Comparison of ENCODE assay signal across 9 cellular contexts in genomic region chr1:197178998-197179397, GRCh38. TPM values are rescaled to one million over a fixed set of nuclear protein-coding genes. Genes with fewer than 3 reads are reported as not detected.
DNase-seq lines count a peak whose midpoint lies in the region; ATAC-seq and TF ChIP-seq lines count a peak whose summit lies in the region.
"Had no signal": no experiment of that assay in that cellular context is flagged by ENCODE, and none has a peak within 500 bp of the region (broad histone marks: within the 10 kb centered on the region; RNA-seq: fewer than 3 reads in every experiment).

No MANE protein-coding gene starts in this region.

- peak; percentile 30 for TF ChIP-seq CTCF in OCI-LY3 (IDR thresholded peaks at IDR 0.05; ENCODE audit: low read depth, low read length)
- no peak for TF ChIP-seq CTCF in CD8-positive, alpha-beta T cell (IDR thresholded peaks at IDR 0.05)

- no peak overlapping the region for H3K4me3 ChIP-seq in OCI-LY3 (ENCODE audit: low read length)
- no peak overlapping the region for H3K4me3 ChIP-seq in CD8-positive, alpha-beta T cell (ENCODE audit: low read depth, low read length)

- no peak overlapping the region for H3K4me2 ChIP-seq in OCI-LY3 (ENCODE audit: low read length)

- ATAC-seq in GM18508 (IDR thresholded peaks at IDR 0.05; ENCODE audit: insufficient read depth, unreplicated experiment) (peak; percentile 43), HG02588 (IDR thresholded peaks at IDR 0.05; ENCODE audit: unreplicated experiment) (peak; percentile 47)
- ATAC-seq in CD8-positive, alpha-beta T cell: no peak

- H2AFZ ChIP-seq in OCI-LY3 (ENCODE audit: low read depth, low read length): no peak overlapping the region

- H3K27ac ChIP-seq in OCI-LY3 (ENCODE audit: low read length): no peak overlapping the region
- no peak overlapping the region for H3K27ac ChIP-seq in CD8-positive, alpha-beta T cell (ENCODE audit: low read depth, low read length)

- intact Hi-C loops in CD8-positive, alpha-beta T cell (cut with DNase I, micrococcal nuclease): no loop called here

- H3K36me3 ChIP-seq in OCI-LY3 (replicated peaks; ENCODE audit: low read depth, low read length): peaks cover 22% of the 10 kb centered on the region
- H3K36me3 ChIP-seq in CD8-positive, alpha-beta T cell (ENCODE audit: insufficient read depth, low read length): peaks cover 15% of the 10 kb centered on the region

- no peak overlapping the region for H3K9ac ChIP-seq in OCI-LY3 (ENCODE audit: low read length)

- DNase-seq in kidney glomerular epithelial cell (lab: John Stamatoyannopoulos, UW) (peak; percentile 50), COR-L47 (lab: John Stamatoyannopoulos, UW) (no peak), superior temporal gyrus (ENCODE audit: extremely low spot score) (no peak)
- DNase-seq in CD8-positive, alpha-beta T cell: no peak
- no peak for DNase-seq in activated CD8-positive, alpha-beta memory T cell treated with anti-CD3 and anti-CD28 coated beads, Interleukin-2, amount 50 U/mL, for 48 hours
- DNase-seq: NCI-H146 had no signal

- no peak overlapping the region for H3K27ac Mint-ChIP-seq in CD8-positive, alpha-beta T cell

- peaks cover 68% of the 10 kb centered on the region for H3K36me3 Mint-ChIP-seq in CD8-positive, alpha-beta T cell

- CTCF ChIA-PET in CD8-positive, alpha-beta T cell (lab: Charles Lee): interaction anchor here (1.1 to 3.7 kb wide), 3 partner anchors 27 to 178 kb away, joined by 3 to 41 read pairs (median 4); no protein-coding TSS in a partner anchor

- no peaks in the 10 kb centered on the region for H3K79me2 ChIP-seq in OCI-LY3 (ENCODE audit: low read length)

- H3K27me3 Mint-ChIP-seq in CD8-positive, alpha-beta T cell (ENCODE audit: low read depth): no peaks in the 10 kb centered on the region

- H3K4me1 Mint-ChIP-seq in CD8-positive, alpha-beta T cell (ENCODE audit: low read depth): peaks cover 11% of the 10 kb centered on the region

- POLR2A ChIA-PET in CD8-positive, alpha-beta T cell (lab: Charles Lee): no interaction called here

- no peaks in the 10 kb centered on the region for H3K9me3 Mint-ChIP-seq in CD8-positive, alpha-beta T cell

- H4K20me1 ChIP-seq in OCI-LY3 (ENCODE audit: insufficient read depth, low read length): no peaks in the 10 kb centered on the region; the same call in 1 of the 2 replicates

- H3K9me3 ChIP-seq in OCI-LY3 (ENCODE audit: insufficient read depth, low read length): no peaks in the 10 kb centered on the region
- no peaks in the 10 kb centered on the region for H3K9me3 ChIP-seq in CD8-positive, alpha-beta T cell (ENCODE audit: low read length)

- no peak overlapping the region for H3K4me3 Mint-ChIP-seq in CD8-positive, alpha-beta T cell

- H3K27me3 ChIP-seq in OCI-LY3 (ENCODE audit: low read depth, low read length): no peaks in the 10 kb centered on the region
- H3K27me3 ChIP-seq in CD8-positive, alpha-beta T cell (ENCODE audit: insufficient read depth, low read length): no peaks in the 10 kb centered on the region

- H3K4me1 ChIP-seq in OCI-LY3 (ENCODE audit: low read length): peaks cover 10% of the 10 kb centered on the region
- H3K4me1 ChIP-seq in CD8-positive, alpha-beta T cell (ENCODE audit: insufficient read depth, low read length): no peaks in the 10 kb centered on the region

RNA-seq across cellular contexts. Expression of gene ZBTB41, which starts 22.1 kb away (rescaled TPM):
- total RNA-seq in CD8-positive, alpha-beta T cell: 1 to 10 TPM; 3.5 to 3.9 TPM

RNA-seq across cellular contexts. Expression of gene ASPM, which starts 32.5 kb away (rescaled TPM):
- total RNA-seq in CD8-positive, alpha-beta T cell: under 1 TPM; 0.14 to 0.30 TPM
